10 cellular contexts compared by ENCODE assay signal in the genomic region with DNA sequence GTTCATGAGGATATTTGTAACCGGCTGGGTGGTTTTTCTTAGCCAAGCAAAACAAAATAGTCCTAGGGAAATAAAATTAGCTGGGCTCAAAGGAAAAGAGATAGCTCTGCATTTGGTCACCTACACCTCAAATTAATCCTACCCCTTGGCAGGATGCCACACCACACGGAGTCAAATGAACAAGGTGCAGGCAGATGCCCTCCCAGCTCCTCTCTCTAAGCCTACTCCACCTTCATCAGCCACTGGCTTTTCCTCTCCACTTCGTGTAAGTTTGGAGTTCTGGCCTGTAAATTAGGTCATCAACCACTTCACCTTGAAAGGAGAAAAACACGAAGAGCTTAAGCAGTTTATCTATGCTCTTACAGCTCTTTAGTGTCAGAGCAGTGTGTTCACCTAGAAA. TPM values are rescaled to one million over a fixed set of nuclear protein-coding genes. Genes with fewer than 3 reads are reported as not detected.
A peak's percentile ranks its signal among the peaks of the same experiment; 100 is the strongest.
DNase-seq lines count a peak whose midpoint lies in the region; ATAC-seq and TF ChIP-seq lines count a peak whose summit lies in the region.
"Had no signal": no experiment of that assay in that cellular context is flagged by ENCODE, and none has a peak within 500 bp of the region (broad histone marks: within the 10 kb centered on the region; RNA-seq: fewer than 3 reads in every experiment).

No MANE protein-coding gene starts in this region.

- ATAC-seq in CD4-positive, alpha-beta T cell (ENCODE audit: poor library complexity) = no peak
- no peak for ATAC-seq in memory B cell (ENCODE audit: low read depth)
- no peak for ATAC-seq in GM19035 (IDR thresholded peaks at IDR 0.05; ENCODE audit: unreplicated experiment)
- ATAC-seq in HG03457 (IDR thresholded peaks at IDR 0.05; ENCODE audit: unreplicated experiment) = no peak
- ATAC-seq in GM19324 (IDR thresholded peaks at IDR 0.05; ENCODE audit: low FRiP score, unreplicated experiment) = no peak

- CTCF ChIA-PET in CD4-positive, alpha-beta T cell (lab: Charles Lee) = no interaction called here

- peak overlapping the region; percentile 68; the same call in 1 of the 2 replicates for H3K4me3 ChIP-seq in H7 (ENCODE audit: insufficient read depth, low read depth, low read length)
- H3K4me3 ChIP-seq: body of pancreas had no signal

- H3K27me3 Mint-ChIP-seq in CD4-positive, alpha-beta T cell = peaks cover 72% of the 10 kb centered on the region
- H3K27me3 Mint-ChIP-seq in activated T-helper 1 cell treated with anti-CD3 and anti-CD28 coated beads, Interleukin-12 subunit alpha, Interleukin-12 subunit beta, Interleukin-2, Interleukin-4 antibody, amounts not matched to agents 30 ng/mL and 10 ng/mL and 1 ng/mL, durations not matched to agents 14 hours and 24 hours and 36 hours (ENCODE audit: insufficient read depth) = peaks cover 40% of the 10 kb centered on the region
- peaks cover 20% of the 10 kb centered on the region for H3K27me3 Mint-ChIP-seq in memory B cell

- no peaks in the 10 kb centered on the region for H3K9me3 Mint-ChIP-seq in CD4-positive, alpha-beta T cell
- no peaks in the 10 kb centered on the region for H3K9me3 Mint-ChIP-seq in activated T-helper 1 cell treated with anti-CD3 and anti-CD28 coated beads, Interleukin-12 subunit alpha, Interleukin-12 subunit beta, Interleukin-2, Interleukin-4 antibody, amounts not matched to agents 30 ng/mL and 10 ng/mL and 1 ng/mL, durations not matched to agents 14 hours and 24 hours and 36 hours
- no peaks in the 10 kb centered on the region for H3K9me3 Mint-ChIP-seq in memory B cell

- no peaks in the 10 kb centered on the region for H3K36me3 Mint-ChIP-seq in CD4-positive, alpha-beta T cell (ENCODE audit: low read depth)
- peaks cover 2% of the 10 kb centered on the region for H3K36me3 Mint-ChIP-seq in activated T-helper 1 cell treated with anti-CD3 and anti-CD28 coated beads, Interleukin-12 subunit alpha, Interleukin-12 subunit beta, Interleukin-2, Interleukin-4 antibody, amounts not matched to agents 30 ng/mL and 10 ng/mL and 1 ng/mL, durations not matched to agents 14 hours and 24 hours and 36 hours (ENCODE audit: low read depth)
- H3K36me3 Mint-ChIP-seq in memory B cell = no peaks in the 10 kb centered on the region

- no peak overlapping the region for H3K27ac Mint-ChIP-seq in CD4-positive, alpha-beta T cell
- H3K27ac Mint-ChIP-seq in activated T-helper 1 cell treated with anti-CD3 and anti-CD28 coated beads, Interleukin-12 subunit alpha, Interleukin-12 subunit beta, Interleukin-2, Interleukin-4 antibody, amounts not matched to agents 30 ng/mL and 10 ng/mL and 1 ng/mL, durations not matched to agents 14 hours and 24 hours and 36 hours = no peak overlapping the region
- H3K27ac Mint-ChIP-seq in memory B cell = no peak overlapping the region

- H3K27me3 ChIP-seq in CD4-positive, alpha-beta T cell (ENCODE audit: control insufficient read depth, insufficient read depth, low read length) = peaks cover 35% of the 10 kb centered on the region
- peaks cover 25% of the 10 kb centered on the region for H3K27me3 ChIP-seq in H7 (ENCODE audit: control insufficient read depth, insufficient read depth, low read length)
- H3K27me3 ChIP-seq: body of pancreas, foreskin keratinocyte had no signal

- TF ChIP-seq CTCF in CD4-positive, alpha-beta T cell (IDR thresholded peaks at IDR 0.05) = no peak

- H3K27ac ChIP-seq in CD4-positive, alpha-beta T cell (ENCODE audit: low read depth, low read length) = no peak overlapping the region
- H3K27ac ChIP-seq: body of pancreas, foreskin keratinocyte had no signal

- H3K4me1 Mint-ChIP-seq in CD4-positive, alpha-beta T cell (ENCODE audit: low read depth) = peaks cover 15% of the 10 kb centered on the region
- peaks cover 21% of the 10 kb centered on the region for H3K4me1 Mint-ChIP-seq in activated T-helper 1 cell treated with anti-CD3 and anti-CD28 coated beads, Interleukin-12 subunit alpha, Interleukin-12 subunit beta, Interleukin-2, Interleukin-4 antibody, amounts not matched to agents 30 ng/mL and 10 ng/mL and 1 ng/mL, durations not matched to agents 14 hours and 24 hours and 36 hours (ENCODE audit: low read depth)
- peaks cover 13% of the 10 kb centered on the region for H3K4me1 Mint-ChIP-seq in memory B cell

- no peak for DNase-seq in CD4-positive, alpha-beta T cell
- DNase-seq in H7 (no peak), memory B cell (ENCODE audit: low spot score in 2 of 2) (no peak), NCI-H2107 (lab: John Stamatoyannopoulos, UW) (no peak)
- no peak for DNase-seq in activated T-helper 1 cell treated with anti-CD3 and anti-CD28 coated beads, Interleukin-12 subunit alpha, Interleukin-12 subunit beta, Interleukin-2, Interleukin-4 antibody, amounts not matched to agents 30 ng/mL and 10 ng/mL and 1 ng/mL, durations not matched to agents 14 hours and 24 hours and 36 hours (ENCODE audit: low spot score)

- no peaks in the 10 kb centered on the region for H3K9me3 ChIP-seq in CD4-positive, alpha-beta T cell (ENCODE audit: control insufficient read depth, low read length)
- H3K9me3 ChIP-seq: body of pancreas had no signal

- peak overlapping the region; percentile 18 for H3K4me3 Mint-ChIP-seq in CD4-positive, alpha-beta T cell
- peak overlapping the region; percentile 82 for H3K4me3 Mint-ChIP-seq in activated T-helper 1 cell treated with anti-CD3 and anti-CD28 coated beads, Interleukin-12 subunit alpha, Interleukin-12 subunit beta, Interleukin-2, Interleukin-4 antibody, amounts not matched to agents 30 ng/mL and 10 ng/mL and 1 ng/mL, durations not matched to agents 14 hours and 24 hours and 36 hours
- peak overlapping the region; percentile 81 for H3K4me3 Mint-ChIP-seq in memory B cell

- intact Hi-C loops in CD4-positive, alpha-beta T cell (cut with DNase I, micrococcal nuclease) = no loop called here
- intact Hi-C loops in activated T-helper 1 cell treated with anti-CD3 and anti-CD28 coated beads, Interleukin-12 subunit alpha, Interleukin-12 subunit beta, Interleukin-2, Interleukin-4 antibody, amounts not matched to agents 30 ng/mL and 10 ng/mL and 1 ng/mL, durations not matched to agents 14 hours and 24 hours and 36 hours (cut with micrococcal nuclease) = no loop called here

- no peaks in the 10 kb centered on the region for H3K36me3 ChIP-seq in H7 (replicated peaks; ENCODE audit: control insufficient read depth, insufficient read depth, low read length)

- POLR2A ChIA-PET in CD4-positive, alpha-beta T cell (lab: Charles Lee) = no interaction called here

RNA-seq across cellular contexts. Expression of gene DDIT4L, which starts 1.4 kb away (rescaled TPM):
- not detected for total RNA-seq in CD4-positive, alpha-beta T cell
- total RNA-seq in H7 (2014; rRNA removed; shearing (Covaris generic)) = 8.0 and 10.2 TPM in 2 replicates
- total RNA-seq in activated T-helper 1 cell treated with anti-CD3 and anti-CD28 coated beads, Interleukin-12 subunit alpha, Interleukin-12 subunit beta, Interleukin-2, Interleukin-4 antibody, amounts not matched to agents 30 ng/mL and 10 ng/mL and 1 ng/mL, durations not matched to agents 14 hours and 24 hours and 36 hours = 0.34 and 0.76 TPM in 2 replicates

Comparison
In these comparisons a context has a peak if more than half of its experiments do, and no peak if none do; other contexts are left out.
1. H3K4me3 Mint-ChIP-seq: peak in every context shown above with its lines; median percentile 82 in activated T-helper 1 cell treated with anti-CD3 and anti-CD28 coated beads, Interleukin-12 subunit alpha, Interleukin-12 subunit beta, Interleukin-2, Interleukin-4 antibody, amounts not matched to agents 30 ng/mL and 10 ng/mL and 1 ng/mL, durations not matched to agents 14 hours and 24 hours and 36 hours; 81 in memory B cell; 18 in CD4-positive, alpha-beta T cell.